Comparison of ENCODE assay signal across 25 cellular contexts in genomic region chr1:235203428-235203827, GRCh38. TPM values are rescaled to one million over a fixed set of nuclear protein-coding genes. Genes with fewer than 3 reads are reported as not detected.
DNase-seq lines count a peak whose midpoint lies in the region; ATAC-seq, FAIRE-seq and TF ChIP-seq lines count a peak whose summit lies in the region.
"Had no signal": no experiment of that assay in that cellular context is flagged by ENCODE, and none has a peak within 500 bp of the region (broad histone marks: within the 10 kb centered on the region; RNA-seq: fewer than 3 reads in every experiment).

No MANE protein-coding gene starts in this region.

- FAIRE-seq in A204.1 (lab: Jason Lieb, UNC) = peak; percentile 96
- peak; percentile 97 for FAIRE-seq in TTC549 (lab: Jason Lieb, UNC)
- FAIRE-seq in endometrium (lab: Jason Lieb, UNC) = peak; percentile 12
- FAIRE-seq in kidney (lab: Jason Lieb, UNC) = peak; percentile 93
- FAIRE-seq: A549, D721Med, GM12891, GM18507 had no signal

- intact Hi-C loops in kidney (cut with DNase I) = no loop called here

- no peak for TF ChIP-seq CTCF in kidney (IDR thresholded peaks at IDR 0.05; ENCODE audit: borderline replicate concordance, extremely low read depth, insufficient read depth)

- no peaks in the 10 kb centered on the region for H3K9me3 ChIP-seq in kidney (ENCODE audit: control insufficient read depth in 1 of 2, low read length in 2 of 2)
- H3K9me3 ChIP-seq: A549; BE2C; BLaER1 treated with 17β-estradiol and CSF1 and Interleukin-3, amounts not matched to agents 10 nM and 100 nM had no signal

- ATAC-seq in HG02763 (IDR thresholded peaks at IDR 0.05; ENCODE audit: unreplicated experiment) (no peak), HG02571 (IDR thresholded peaks at IDR 0.05; ENCODE audit: unreplicated experiment) (no peak)
- ATAC-seq: A549, GM23338, HCT116 had no signal

- no peak overlapping the region for H3K27ac ChIP-seq in kidney (ENCODE audit: low read depth in 2 of 2, low read length in 2 of 2)
- H3K27ac ChIP-seq: 22Rv1; A549; BLaER1 treated with 17β-estradiol and CSF1 and Interleukin-3, amounts not matched to agents 10 nM and 100 nM had no signal

- no peaks in the 10 kb centered on the region for H3K4me1 ChIP-seq in kidney (ENCODE audit: control insufficient read depth in 1 of 2, insufficient read depth in 1 of 2, low read depth in 1 of 2, low read length in 2 of 2)
- H3K4me1 ChIP-seq: A549, BE2C had no signal

- no peak overlapping the region for H3K4me3 ChIP-seq in kidney (ENCODE audit: low read length in 2 of 2)
- H3K4me3 ChIP-seq: A549; BLaER1 treated with 17β-estradiol and CSF1 and Interleukin-3, amounts not matched to agents 10 nM and 100 nM; GM23338 had no signal

- peaks cover 0 to 5% of the 10 kb centered on the region in 2 donors for H3K36me3 ChIP-seq in kidney (ENCODE audit: control insufficient read depth in 1 of 2, insufficient read depth in 2 of 2, low read length in 2 of 2)
- H3K36me3 ChIP-seq: BE2C had no signal

- no peak overlapping the region for H3K9ac ChIP-seq in kidney (ENCODE audit: low read length in 2 of 2)
- H3K9ac ChIP-seq: BLaER1 treated with 17β-estradiol and CSF1 and Interleukin-3, amounts not matched to agents 10 nM and 100 nM had no signal

- no peak for DNase-seq in kidney
- DNase-seq in NCI-H1092 treated with DMSO at 0.1 percent for 48 hours (lab: John Stamatoyannopoulos, UW) = no peak
- no peak for DNase-seq in medulla oblongata (ENCODE audit: extremely low spot score)
- DNase-seq: ACHN; AML-193; BE2C; CD4-positive, alpha-beta T cell; CD8-positive, alpha-beta memory T cell; DMS 273 treated with DMSO at 0.1 percent for 48 hours; DMS79; GF-D8; H9 had no signal

RNA-seq across cellular contexts. Expression of gene RBM34, which starts 42.4 kb away (rescaled TPM):
- total RNA-seq in kidney = 65.8 TPM
- polyA plus RNA-seq in kidney (ENCODE audit: insufficient read depth, low read depth, low replicate concordance) = 68.9 TPM
